8 cellular contexts compared by ENCODE assay signal in genomic region chr5:65562731-65563701, GRCh38.
DNase-seq lines count a peak whose midpoint lies in the region; ATAC-seq and TF ChIP-seq lines count a peak whose summit lies in the region.

TSS of gene CENPK (minus strand) at chr5:65563168. CDS start at chr5:65554907, 8,261 bp downstream.
TSS of gene PPWD1 (plus strand) at chr5:65563296. CDS start at chr5:65563311, 15 bp downstream.

- DNase-seq in AG09319 (ENCODE audit: extremely low read depth, low read depth) (peak; percentile 75), NCI-H446 treated with DMSO at 0.1 percent for 48 hours (lab: John Stamatoyannopoulos, UW) (peak; percentile 86), cerebellar nuclear complex (lab: John Stamatoyannopoulos, UW) (peak; percentile 71 to 79), islet precursor cell (peak; percentile 98)
- DNase-seq in stimulated activated CD4-positive, alpha-beta T cell treated with anti-CD3 and anti-CD28 coated beads, Interleukin-12 subunit alpha, Interleukin-12 subunit beta, amount 100 ng/mL, for 48 hours (ENCODE audit: low read depth in 2 of 3, low spot score in 1 of 3), result peak; percentile 91 to 93 (median 92)

- peak; percentile 100 for ATAC-seq in GM19035 (IDR thresholded peaks at IDR 0.05; ENCODE audit: unreplicated experiment)
- peak; percentile 99 for ATAC-seq in HG03354 (IDR thresholded peaks at IDR 0.05; ENCODE audit: poor library complexity, severe bottlenecking, unreplicated experiment)
- peak; percentile 99 to 100 for ATAC-seq in activated CD4-positive, CD25-positive, alpha-beta regulatory T cell treated with anti-CD3 and anti-CD28 coated beads, Interleukin-2, amount 50 U/mL, for 24 hours

- TF ChIP-seq CTCF in AG09319 (IDR thresholded peaks at IDR 0.05; ENCODE audit: low read depth, low read length), result no peak

Comparison
In these comparisons a context has a peak if more than half of its experiments do, and no peak if none do; other contexts are left out.
1. Peak in every context shown above with its lines: DNase-seq and ATAC-seq.